7 cellular contexts compared by ENCODE assay signal in the genomic region with DNA sequence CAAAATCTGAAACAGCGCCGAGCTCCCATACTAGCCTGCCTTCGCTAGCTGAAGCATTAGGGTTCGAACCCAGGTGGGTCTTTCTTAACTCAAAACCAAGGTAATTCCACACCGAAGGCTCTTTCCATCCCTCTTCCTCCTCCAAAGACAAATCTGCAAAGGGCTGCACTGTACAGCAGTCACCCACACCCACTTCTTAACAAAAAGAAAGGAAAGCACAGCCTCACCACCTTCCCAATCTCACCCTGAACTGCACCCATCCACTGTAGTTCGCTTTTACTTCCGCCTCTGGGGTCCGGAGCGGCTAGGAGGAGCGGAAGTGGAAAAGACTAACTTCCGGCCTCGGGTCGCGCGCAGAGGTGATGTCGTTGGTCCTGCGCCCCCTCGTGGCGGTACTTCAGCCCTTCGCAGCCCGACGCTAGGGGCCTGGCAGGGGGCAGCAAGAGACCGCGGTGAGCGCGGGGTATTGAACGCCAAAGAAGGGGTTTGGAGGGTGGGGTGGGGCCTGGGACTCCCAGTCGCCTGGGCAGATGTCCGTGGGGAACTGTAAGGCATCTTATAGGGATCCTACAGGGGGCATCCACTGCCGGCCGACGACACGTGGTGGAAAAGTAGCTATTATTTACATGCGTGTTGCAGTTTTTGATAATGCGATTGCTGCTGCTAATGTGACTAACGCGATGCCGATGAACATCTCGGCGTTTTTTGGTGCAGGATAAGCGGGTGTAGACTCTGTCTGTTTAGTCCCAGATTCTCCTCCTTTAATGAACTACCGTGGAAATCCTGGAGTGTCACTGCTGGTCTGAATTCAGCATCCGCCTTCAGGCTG. TPM values are rescaled to one million over a fixed set of nuclear protein-coding genes. Genes with fewer than 3 reads are reported as not detected.
DNase-seq lines count a peak whose midpoint lies in the region; ATAC-seq and TF ChIP-seq lines count a peak whose summit lies in the region.

A gene with protein sequence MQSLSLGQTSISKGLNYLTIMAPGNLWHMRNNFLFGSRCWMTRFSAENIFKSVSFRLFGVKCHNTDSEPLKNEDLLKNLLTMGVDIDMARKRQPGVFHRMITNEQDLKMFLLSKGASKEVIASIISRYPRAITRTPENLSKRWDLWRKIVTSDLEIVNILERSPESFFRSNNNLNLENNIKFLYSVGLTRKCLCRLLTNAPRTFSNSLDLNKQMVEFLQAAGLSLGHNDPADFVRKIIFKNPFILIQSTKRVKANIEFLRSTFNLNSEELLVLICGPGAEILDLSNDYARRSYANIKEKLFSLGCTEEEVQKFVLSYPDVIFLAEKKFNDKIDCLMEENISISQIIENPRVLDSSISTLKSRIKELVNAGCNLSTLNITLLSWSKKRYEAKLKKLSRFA (minus strand): TSS at position 290 of the 829 bp plus-strand sequence. CDS start 619 bp downstream, outside the sequence.

- DNase-seq in NCI-H187 (lab: John Stamatoyannopoulos, UW) (peak; percentile 91 to 97), ascending aorta (ENCODE audit: low spot score in 2 of 2) (peak; percentile 23 to 93), hepatic stellate cell (ENCODE audit: low spot score) (peak; percentile 84), retina (peak; percentile 96)

- TF ChIP-seq CTCF in ascending aorta (IDR thresholded peaks at IDR 0.05), result peak; percentile 83 to 98 (median 96)

- H3K27me3 ChIP-seq in ascending aorta, result no peaks in the 10 kb centered on the region

- intact Hi-C loops in T-helper 2 cell treated with Interferon-gamma antibody and Interleukin-4, amounts not matched to agents 100 ng/mL and 5 ng/mL, for 36 hours (cut with micrococcal nuclease), result loop anchor here (1.0 to 10.0 kb wide), 11 partner anchors 32 to 1534 kb away; a partner anchor contains a TSS
- intact Hi-C loops in ascending aorta (cut with DNase I), result loop anchor here (2.0 to 5.0 kb wide), 3 partner anchors 60 to 798 kb away; a partner anchor contains a TSS

- H3K36me3 ChIP-seq in ascending aorta, result peaks cover 0 to 7% of the 10 kb centered on the region in 2 donors

- H3K4me1 ChIP-seq in ascending aorta, result peaks cover 0 to 9% of the 10 kb centered on the region in 2 donors

- peak; percentile 96 for ATAC-seq in GM18499 (IDR thresholded peaks at IDR 0.05; ENCODE audit: insufficient read depth, unreplicated experiment)
- ATAC-seq in HG02943 (IDR thresholded peaks at IDR 0.05; ENCODE audit: low read depth, unreplicated experiment), result peak; percentile 99

- peak within 1 kb of the TSS; percentile 82 to 83 for H3K4me3 ChIP-seq in ascending aorta

- H3K9me3 ChIP-seq in ascending aorta, result no peaks in the 10 kb centered on the region

- peak within 1 kb of the TSS in 1 of 2 donors; percentile 9 for H3K27ac ChIP-seq in ascending aorta

RNA-seq across cellular contexts. Expression of the gene that starts here (rescaled TPM):
- 18.3 and 18.6 TPM in 2 replicates for total RNA-seq in T-helper 2 cell treated with Interferon-gamma antibody and Interleukin-4, amounts not matched to agents 100 ng/mL and 5 ng/mL, for 36 hours
- total RNA-seq in ascending aorta, result 5.0 TPM
